32 cellular contexts compared by ENCODE assay signal in genomic region chrX:21181232-21181853, GRCh38.
"Had no signal": no experiment of that assay in that cellular context is flagged by ENCODE, and none has a peak within 500 bp of the region (broad histone marks: within the 10 kb centered on the region; RNA-seq: fewer than 3 reads in every experiment).

No MANE protein-coding gene starts in this region.

- H3K9me3 ChIP-seq: body of pancreas, colonic mucosa, heart left ventricle had no signal

- ATAC-seq: activated CD4-positive, CD25-positive, alpha-beta regulatory T cell treated with anti-CD3 and anti-CD28 coated beads, Interleukin-2, amount 50 U/mL, for 24 hours; activated CD8-positive, alpha-beta T cell treated with anti-CD3 and anti-CD28 coated beads for 36 hours; activated T-cell treated with anti-CD3 and anti-CD28 coated beads, Interleukin-2, amount 50 U/mL, for 4 hours; activated T-helper 17 cell treated with anti-CD3 and anti-CD28 coated beads, Interleukin-2, amount 50 U/mL, for 72 hours; body of pancreas; heart left ventricle; T-helper 17 cell had no signal

- H3K27ac Mint-ChIP-seq: activated B cell treated with CpG ODN at 0.5 μM for 24 hours; activated CD8-positive, alpha-beta T cell treated with anti-CD3 and anti-CD28 coated beads for 36 hours; activated naive CD8-positive, alpha-beta T cell; activated T-helper 17 cell treated with anti-CD3 and anti-CD28 coated beads, Interleukin-2, amount 50 U/mL, for 72 hours; T-helper 17 cell; T-helper 2 cell treated with Interferon-gamma antibody and Interleukin-4, amounts not matched to agents 5 μg/mL and 100 μg/mL, for 36 hours had no signal

- DNase-seq: activated B cell treated with CpG ODN at 0.5 μM for 24 hours; activated CD4-positive, alpha-beta T cell treated with anti-CD3 and anti-CD28 coated beads for 48 hours; activated CD4-positive, alpha-beta T cell treated with anti-CD3 and anti-CD28 coated beads, Interleukin-2, amount 50 U/mL, for 1 hour; activated CD4-positive, alpha-beta T cell treated with anti-CD3 and anti-CD28 coated beads, Interleukin-2, amount 50 U/mL, for 48 hours; activated CD8-positive, alpha-beta memory T cell treated with anti-CD3 and anti-CD28 coated beads for 24 hours; activated CD8-positive, alpha-beta T cell treated with anti-CD3 and anti-CD28 coated beads for 36 hours; activated effector memory CD4-positive, alpha-beta T cell treated with Interleukin-2 at 50 U/mL for 16 hours; activated gamma-delta T cell treated with Interleukin-2 at 50 U/mL for 16 hours; activated naive CD4-positive, alpha-beta T cell treated with anti-CD3 and anti-CD28 coated beads, Interleukin-2, amount 50 U/mL, for 16 hours; activated naive CD4-positive, alpha-beta T cell treated with Interleukin-2 at 50 U/mL for 16 hours; activated T-cell treated with anti-CD3 and anti-CD28 coated beads, Interleukin-2, amount 50 U/mL, for 4 hours; amniotic stem cell; anterior cingulate cortex; body of pancreas; caudate nucleus; colonic mucosa; effector CD8-positive, alpha-beta T cell; foreskin fibroblast; glutamatergic neuron; heart left ventricle; T-helper 1 cell; T-helper 17 cell; T1000; WERI-Rb-1 had no signal

- H3K4me3 ChIP-seq: body of pancreas, colonic mucosa, heart left ventricle had no signal

- H3K36me3 ChIP-seq: colonic mucosa, heart left ventricle, WERI-Rb-1 had no signal

- H3K27me3 ChIP-seq: colonic mucosa, heart left ventricle had no signal

- H3K4me1 Mint-ChIP-seq: activated B cell treated with CpG ODN at 0.5 μM for 24 hours; activated T-helper 17 cell treated with anti-CD3 and anti-CD28 coated beads, Interleukin-2, amount 50 U/mL, for 72 hours; T-helper 17 cell had no signal

- H3K9me3 Mint-ChIP-seq: activated B cell treated with CpG ODN at 0.5 μM for 24 hours; activated CD8-positive, alpha-beta T cell treated with anti-CD3 and anti-CD28 coated beads for 36 hours; activated T-cell treated with anti-CD3 and anti-CD28 coated beads, Interleukin-2, amount 50 U/mL, for 4 hours; activated T-helper 17 cell treated with anti-CD3 and anti-CD28 coated beads, Interleukin-2, amount 50 U/mL, for 72 hours; T-helper 2 cell treated with Interferon-gamma antibody and Interleukin-4, amounts not matched to agents 5 μg/mL and 100 μg/mL, for 36 hours had no signal

- H3K36me3 Mint-ChIP-seq: activated naive CD8-positive, alpha-beta T cell had no signal

- H3K4me3 Mint-ChIP-seq: activated B cell treated with CpG ODN at 0.5 μM for 24 hours; activated CD8-positive, alpha-beta T cell treated with anti-CD3 and anti-CD28 coated beads for 36 hours; activated naive CD8-positive, alpha-beta T cell; activated T-cell treated with anti-CD3 and anti-CD28 coated beads, Interleukin-2, amount 50 U/mL, for 4 hours; activated T-helper 17 cell treated with anti-CD3 and anti-CD28 coated beads, Interleukin-2, amount 50 U/mL, for 72 hours; T-helper 17 cell; T-helper 2 cell treated with Interferon-gamma antibody and Interleukin-4, amounts not matched to agents 5 μg/mL and 100 μg/mL, for 36 hours had no signal

- H3K27me3 Mint-ChIP-seq: activated B cell treated with CpG ODN at 0.5 μM for 24 hours; activated CD8-positive, alpha-beta T cell treated with anti-CD3 and anti-CD28 coated beads for 36 hours; activated naive CD8-positive, alpha-beta T cell; activated T-helper 17 cell treated with anti-CD3 and anti-CD28 coated beads, Interleukin-2, amount 50 U/mL, for 72 hours had no signal

- FAIRE-seq: endometrium, endothelial cell of umbilical vein, frontal cortex had no signal

- H3K27ac ChIP-seq: body of pancreas, colonic mucosa, epithelial cell of prostate, heart left ventricle, WERI-Rb-1 had no signal

- H3K4me1 ChIP-seq: body of pancreas, colonic mucosa, heart left ventricle had no signal
